8 cellular contexts compared by ENCODE assay signal in genomic region chr9:129383005-129383414, GRCh38.
A peak's percentile ranks its signal among the peaks of the same experiment; 100 is the strongest.
DNase-seq lines count a peak whose midpoint lies in the region; ATAC-seq, FAIRE-seq and TF ChIP-seq lines count a peak whose summit lies in the region.

No MANE protein-coding gene starts in this region.

- H3K9ac ChIP-seq in iPS-20b (ENCODE audit: low read depth, low read length) = 0 out of 2 replicates have a peak overlapping the region, but pooled peaks have one; percentile 32

- H3K27ac ChIP-seq in iPS-20b (ENCODE audit: low read length) = no peak overlapping the region
- H3K27ac ChIP-seq in small intestine (ENCODE audit: low read depth in 1 of 2, low read length in 1 of 2) = peak overlapping the region; percentile 80 to 94

- DNase-seq in AG20443 (ENCODE audit: low spot score) = peak; percentile 48
- peak; percentile 65 for DNase-seq in HuH-7.5 (ENCODE audit: low spot score)
- no peak for DNase-seq in astrocyte of the cerebellum (ENCODE audit: low read depth)
- peak; percentile 79 for DNase-seq in small intestine
- DNase-seq in SW 1271 (lab: John Stamatoyannopoulos, UW) = no peak
- DNase-seq in NCI-H146 (lab: John Stamatoyannopoulos, UW) = no peak

- WGBS in small intestine, 3 donors = 5 to 13% (median 8%) methylated on average over 14 of the region's 14 CpGs

- H3K4me1 ChIP-seq in iPS-20b (ENCODE audit: insufficient read depth, low read length) (no peaks in the 10 kb centered on the region; the same call in 1 of the 2 replicates), small intestine (ENCODE audit: control insufficient read depth in 2 of 2, insufficient read depth in 1 of 2, low read depth in 1 of 2, low read length in 1 of 2) (peaks cover 0 to 2% of the 10 kb centered on the region in 2 donors)

- no peak for ATAC-seq in GM21619 (IDR thresholded peaks at IDR 0.05; ENCODE audit: unreplicated experiment)

- H3K4me3 ChIP-seq in astrocyte of the cerebellum (ENCODE audit: low read depth, low read length) = peak overlapping the region; percentile 24
- peak overlapping the region; percentile 62; the same call in 1 of the 2 replicates for H3K4me3 ChIP-seq in iPS-20b (ENCODE audit: low read length)
- H3K4me3 ChIP-seq in small intestine (ENCODE audit: low read depth in 1 of 2, low read length in 2 of 2) = peak overlapping the region; percentile 42 to 46

- H3K9me3 ChIP-seq in iPS-20b (ENCODE audit: insufficient read depth, low read depth, low read length) = no peaks in the 10 kb centered on the region
- no peaks in the 10 kb centered on the region for H3K9me3 ChIP-seq in small intestine (ENCODE audit: control insufficient read depth, low read depth)

- FAIRE-seq in small intestine (lab: Jason Lieb, UNC) = no peak

- H3K27me3 ChIP-seq in iPS-20b (ENCODE audit: insufficient read depth, low read length) (peaks cover 25% of the 10 kb centered on the region), small intestine (ENCODE audit: control insufficient read depth in 2 of 2, insufficient read depth in 2 of 2, low read length in 2 of 2) (no peaks in the 10 kb centered on the region)

- no peak for TF ChIP-seq CTCF in astrocyte of the cerebellum (IDR thresholded peaks at IDR 0.05; ENCODE audit: low read depth, low read length, missing control alignments)

- in situ Hi-C loops in astrocyte of the cerebellum (cut with HindIII; ENCODE audit: low sequenced_read_pairs) = no loop called here

- no peaks in the 10 kb centered on the region for H3K36me3 ChIP-seq in iPS-20b (ENCODE audit: insufficient read depth, low read depth, low read length)
- H3K36me3 ChIP-seq in small intestine (ENCODE audit: control insufficient read depth in 2 of 2, insufficient read depth in 2 of 2, low read length in 2 of 2) = no peaks in the 10 kb centered on the region

Comparison
In these comparisons a context has a peak if more than half of its experiments do, and no peak if none do; other contexts are left out.
1. DNase-seq: peak in AG20443 (single experiment), HuH-7.5 (single experiment) and small intestine (single experiment); none in astrocyte of the cerebellum (single experiment), SW 1271 (0 of 2) and NCI-H146 (single experiment).
2. Peak in every context shown above with its lines, with median percentiles within 50 percentile points of each other: H3K4me3 ChIP-seq.